8 cellular contexts compared by ENCODE assay signal in genomic region chr17:7014995-7015586, GRCh38. TPM values are rescaled to one million over a fixed set of nuclear protein-coding genes. Genes with fewer than 3 reads are reported as not detected.
DNase-seq lines count a peak whose midpoint lies in the region; ATAC-seq, FAIRE-seq and TF ChIP-seq lines count a peak whose summit lies in the region.

No MANE protein-coding gene starts in this region.

- peak overlapping the region; percentile 3; the same call in 1 of the 2 replicates for H4K8ac ChIP-seq in H1 (ENCODE audit: extremely low read depth, insufficient read depth, low read length)

- CTCF ChIA-PET in activated CD4-positive, alpha-beta memory T cell treated with anti-CD3 and anti-CD28 coated beads for 36 hours (lab: Charles Lee) = interaction anchor here (1.5 to 2.9 kb wide), 3 partner anchors 11 to 162 kb away, joined by 4 to 13 read pairs (median 8); no protein-coding TSS in a partner anchor
- CTCF ChIA-PET in H1 (lab: Charles Lee; ENCODE audit: partially characterized antibody) = interaction anchor here (0.6 to 1.4 kb wide), 3 partner anchors 30 to 219 kb away, joined by 3 to 4 read pairs (median 3); partner anchors contain the start of gene DVL2

- H3K79me2 ChIP-seq in H1 (ENCODE audit: control insufficient read depth in 1 of 2, insufficient read depth in 2 of 2, low read length in 2 of 2) = peaks cover 0 to 33% of the 10 kb centered on the region in 2 experiments; a peak in 2 of 4 replicates

- intact Hi-C loops in activated CD4-positive, alpha-beta memory T cell treated with anti-CD3 and anti-CD28 coated beads for 36 hours (cut with micrococcal nuclease) = loop anchor here (1.0 to 10.0 kb wide), 7 partner anchors 8 to 1430 kb away; partner anchors contain the start of genes BCL6B, C17orf100, MED31 and NLRP1

- peak overlapping the region; percentile 89 to 100 (median 99) for H3K9ac ChIP-seq in BLaER1 treated with 17β-estradiol and CSF1 and Interleukin-3, amounts not matched to agents 10 nM and 100 nM
- peak overlapping the region; percentile 54 to 66 (median 58); a peak in 5 of 7 replicates for H3K9ac ChIP-seq in H1 (replicated peaks in 1 of 4; ENCODE audit: extremely low read depth in 1 of 4, low read depth in 3 of 4, low read length in 3 of 4)

- 15% methylated on average over 17 of the region's 40 CpGs; no CpG with 5 or more reads in 1 of the 2 experiments for WGBS in H1 (ENCODE audit: extremely low coverage in 1 of 2, insufficient coverage in 1 of 2, insufficient read length in 1 of 2, insufficient replicate concordance in 2 of 2, low coverage in 1 of 2, low lambda C conversion rate in 2 of 2, missing lambda C conversion rate in 1 of 2), 2 experiments
- WGBS in thymus = under 1% methylated on average over 40 of the region's 40 CpGs

- H3K4me2 ChIP-seq in BLaER1 treated with 17β-estradiol and CSF1 and Interleukin-3, amounts not matched to agents 10 nM and 100 nM = peak overlapping the region; percentile 91 to 99 (median 95)
- peak overlapping the region; percentile 66 to 85 for H3K4me2 ChIP-seq in H1 (ENCODE audit: insufficient read depth in 1 of 2, low read depth in 2 of 2, low read length in 2 of 2)

- peaks cover 53 to 77% (median 71%) of the 10 kb centered on the region in 10 experiments for H3K4me1 ChIP-seq in BLaER1 treated with 17β-estradiol and CSF1 and Interleukin-3, amounts not matched to agents 10 nM and 100 nM
- peaks cover 0 to 26% (median 11%) of the 10 kb centered on the region in 4 experiments; a peak in 6 of 7 replicates for H3K4me1 ChIP-seq in H1 (replicated peaks in 1 of 4; ENCODE audit: control insufficient read depth in 3 of 4, insufficient read depth in 4 of 4, low read length in 3 of 4)
- peaks cover 35% of the 10 kb centered on the region for H3K4me1 ChIP-seq in thymus (ENCODE audit: control insufficient read depth, insufficient read depth, low read length)

- FAIRE-seq in H1 (lab: Jason Lieb, UNC) = no peak

- no peak for TF ChIP-seq EP300 in H1 (IDR thresholded peaks at IDR 0.05; ENCODE audit: borderline replicate concordance in 1 of 2, low read depth in 2 of 2, low read length in 2 of 2)

- POLR2A ChIA-PET in activated CD4-positive, alpha-beta memory T cell treated with anti-CD3 and anti-CD28 coated beads for 36 hours (lab: Charles Lee) = interaction anchor here (0.6 to 2.0 kb wide), 5 partner anchors 8 to 31 kb away, joined by 3 to 10 read pairs (median 4); partner anchors contain the start of gene SLC16A13
- POLR2A ChIA-PET in H1 (lab: Charles Lee; ENCODE audit: partially characterized antibody) = interaction anchor here (0.9 to 1.4 kb wide), 3 partner anchors 9 to 101 kb away, joined by 3 to 4 read pairs (median 3); partner anchors contain the start of gene SLC16A13

- H3K4me3 Mint-ChIP-seq in activated CD4-positive, alpha-beta memory T cell treated with anti-CD3 and anti-CD28 coated beads for 36 hours = peak overlapping the region; percentile 96
- peak overlapping the region; percentile 91 for H3K4me3 Mint-ChIP-seq in neural crest cell

- H2AFZ ChIP-seq in H1 (ENCODE audit: low read length) = no peak overlapping the region

- no peak for TF ChIP-seq POLR2A in H1 (IDR thresholded peaks at IDR 0.05; ENCODE audit: control extremely low read depth in 1 of 2, low read depth in 2 of 2, low read length in 2 of 2)

- no peaks in the 10 kb centered on the region for H3K27me3 Mint-ChIP-seq in activated CD4-positive, alpha-beta memory T cell treated with anti-CD3 and anti-CD28 coated beads for 36 hours
- H3K27me3 Mint-ChIP-seq in neural crest cell (ENCODE audit: low read depth) = no peaks in the 10 kb centered on the region

- peak overlapping the region; percentile 94 to 100 (median 99) for H3K27ac ChIP-seq in BLaER1 treated with 17β-estradiol and CSF1 and Interleukin-3, amounts not matched to agents 10 nM and 100 nM
- H3K27ac ChIP-seq in H1 (ENCODE audit: low read depth, low read length) = no peak overlapping the region
- H3K27ac ChIP-seq in thymus (ENCODE audit: low read depth) = peak overlapping the region; percentile 89

- H2AK5ac ChIP-seq in H1 (ENCODE audit: low read depth, low read length) = 0 out of 2 replicates have a peak overlapping the region, but pooled peaks have one; percentile 1

- peak overlapping the region; percentile 41 for H2BK120ac ChIP-seq in H1 (replicated peaks; ENCODE audit: low read depth, low read length)

- peak overlapping the region; percentile 99 for H3K27ac Mint-ChIP-seq in activated CD4-positive, alpha-beta memory T cell treated with anti-CD3 and anti-CD28 coated beads for 36 hours
- H3K27ac Mint-ChIP-seq in neural crest cell (ENCODE audit: unreplicated experiment) = peak overlapping the region; percentile 90

- H2BK15ac ChIP-seq in H1 (ENCODE audit: low read length) = no peak overlapping the region

- H3K9me3 ChIP-seq in BLaER1 treated with 17β-estradiol and CSF1 and Interleukin-3, amounts not matched to agents 10 nM and 100 nM (replicated peaks in 1 of 11) = no peaks in the 10 kb centered on the region
- H3K9me3 ChIP-seq in H1 (ENCODE audit: insufficient read depth in 2 of 2, low read depth in 1 of 2, low read length in 1 of 2) (no peaks in the 10 kb centered on the region), thymus (ENCODE audit: control insufficient read depth) (no peaks in the 10 kb centered on the region)

- peaks cover 38% of the 10 kb centered on the region for H3K36me3 Mint-ChIP-seq in activated CD4-positive, alpha-beta memory T cell treated with anti-CD3 and anti-CD28 coated beads for 36 hours
- H3K36me3 Mint-ChIP-seq in neural crest cell (ENCODE audit: low read depth) = no peaks in the 10 kb centered on the region

- H3K79me1 ChIP-seq in H1 (ENCODE audit: low read depth, low read length) = peaks cover 7% of the 10 kb centered on the region; the same call in 1 of the 2 replicates

- no peak overlapping the region for H3K4ac ChIP-seq in H1 (replicated peaks; ENCODE audit: insufficient read length, low read depth, low read length)

- H3K14ac ChIP-seq in H1 (ENCODE audit: insufficient read length) = no peak overlapping the region

- H4K5ac ChIP-seq in H1 (ENCODE audit: insufficient read length, low read depth, low read length) = peak overlapping the region; percentile 73

- no peak overlapping the region for H3K23ac ChIP-seq in H1 (ENCODE audit: insufficient read length)

- H3K4me1 Mint-ChIP-seq in activated CD4-positive, alpha-beta memory T cell treated with anti-CD3 and anti-CD28 coated beads for 36 hours (ENCODE audit: low read depth) = peaks cover 51% of the 10 kb centered on the region
- peaks cover 72% of the 10 kb centered on the region for H3K4me1 Mint-ChIP-seq in neural crest cell

- TF ChIP-seq CTCF in H1 (IDR thresholded peaks at IDR 0.05; ENCODE audit: control extremely low read depth in 1 of 3, insufficient read depth in 1 of 3, low read depth in 1 of 3, low read length in 3 of 3) = 0 out of 4 replicates have a peak, but pooled peaks of 1 of the 3 experiments have one; percentile 0
- peak; percentile 21 for TF ChIP-seq CTCF in neural crest cell (conservative IDR thresholded peaks at IDR 0.05)

- H3K23me2 ChIP-seq in H1 (ENCODE audit: low read depth, low read length) = peaks cover 14% of the 10 kb centered on the region

- peak overlapping the region; percentile 83 for H3K18ac ChIP-seq in H1 (ENCODE audit: extremely low read depth, low read length)

- no peak overlapping the region for H2BK20ac ChIP-seq in H1 (ENCODE audit: low read length)

- peaks cover 0 to 24% (median 9%) of the 10 kb centered on the region in 11 experiments; a peak in 14 of 22 replicates for H3K36me3 ChIP-seq in BLaER1 treated with 17β-estradiol and CSF1 and Interleukin-3, amounts not matched to agents 10 nM and 100 nM
- H3K36me3 ChIP-seq in H1 (ENCODE audit: control insufficient read depth in 2 of 4, insufficient read depth in 4 of 4, low read length in 3 of 4) (peaks cover 0 to 4% (median 2%) of the 10 kb centered on the region in 4 experiments; a peak in 3 of 8 replicates), thymus (ENCODE audit: control insufficient read depth, insufficient read depth) (peaks cover 5% of the 10 kb centered on the region)

- no peak overlapping the region for H4K91ac ChIP-seq in H1 (replicated peaks; ENCODE audit: insufficient read length, low read length)

- DNase-seq in HuH-7 (ENCODE audit: low spot score) = peak; percentile 21
- peak; percentile 90 for DNase-seq in activated CD4-positive, alpha-beta memory T cell treated with anti-CD3 and anti-CD28 coated beads for 36 hours
- no peak for DNase-seq in H1 (ENCODE audit: low read depth in 1 of 2, low spot score in 2 of 2)
- DNase-seq in neural crest cell (ENCODE audit: low read depth, low spot score) = no peak
- no peak for DNase-seq in SW 1271 (lab: John Stamatoyannopoulos, UW)

- H3K9me3 Mint-ChIP-seq in activated CD4-positive, alpha-beta memory T cell treated with anti-CD3 and anti-CD28 coated beads for 36 hours = no peaks in the 10 kb centered on the region
- no peaks in the 10 kb centered on the region for H3K9me3 Mint-ChIP-seq in neural crest cell

- H4K20me1 ChIP-seq in BLaER1 treated with 17β-estradiol and CSF1 and Interleukin-3, amounts not matched to agents 10 nM and 100 nM = peaks cover 0 to 14% (median 5%) of the 10 kb centered on the region in 11 experiments; a peak in 15 of 22 replicates
- H4K20me1 ChIP-seq in H1 (replicated peaks in 1 of 2; ENCODE audit: control insufficient read depth in 1 of 2, insufficient read depth in 2 of 2, low read length in 2 of 2) = no peaks in the 10 kb centered on the region

- H3K27me3 ChIP-seq in BLaER1 treated with 17β-estradiol and CSF1 and Interleukin-3, amounts not matched to agents 10 nM and 100 nM = no peaks in the 10 kb centered on the region
- H3K27me3 ChIP-seq in H1 (replicated peaks in 1 of 4; ENCODE audit: control insufficient read depth in 3 of 4, extremely low read depth in 1 of 4, insufficient read depth in 3 of 4, low read length in 3 of 4) = no peaks in the 10 kb centered on the region
- no peaks in the 10 kb centered on the region for H3K27me3 ChIP-seq in thymus (ENCODE audit: control insufficient read depth, insufficient read depth)

- no peak overlapping the region for H2BK5ac ChIP-seq in H1 (ENCODE audit: low read depth, low read length)

- peak overlapping the region; percentile 78 to 99 (median 92) for H3K4me3 ChIP-seq in BLaER1 treated with 17β-estradiol and CSF1 and Interleukin-3, amounts not matched to agents 10 nM and 100 nM
- H3K4me3 ChIP-seq in H1 (ENCODE audit: extremely low read depth in 1 of 4, insufficient read depth in 2 of 4, low read depth in 3 of 4, low read length in 4 of 4) (peak overlapping the region; percentile 74 to 100 (median 83)), thymus (ENCODE audit: low read length) (peak overlapping the region; percentile 80)

- TF ChIP-seq RAD21 in H1 (IDR thresholded peaks at IDR 0.05 in 1 of 2, conservative IDR thresholded peaks at IDR 0.05 in 1 of 2; ENCODE audit: low read depth in 2 of 2, low read length in 2 of 2) = no peak

- peak; percentile 19 for ATAC-seq in GM19463 (IDR thresholded peaks at IDR 0.05; ENCODE audit: unreplicated experiment)

- H3K56ac ChIP-seq in H1 (replicated peaks; ENCODE audit: insufficient read length, low read depth, low read length) = no peak overlapping the region

- peak overlapping the region; percentile 60; the same call in 1 of the 2 replicates for H2BK12ac ChIP-seq in H1 (ENCODE audit: low read depth, low read length)

RNA-seq across cellular contexts. Expression of gene RNASEK, which starts 2.7 kb away (rescaled TPM):
- 100 to 1,000 TPM; 175 to 180 TPM for total RNA-seq in activated CD4-positive, alpha-beta memory T cell treated with anti-CD3 and anti-CD28 coated beads for 36 hours
- 149 and 159 TPM in 2 replicates for total RNA-seq in H1 (2021; fragmentation: NEBNext Ultra II Directional; extraction: Animal tissue kit (Norgen Biotek cat#: 25700))
- polyA plus RNA-seq in H1 (2011; rRNA removed) (133 and 147 TPM in 2 replicates), thymus (368 TPM)
- 102 TPM for polyA plus RNA-seq in H1 (2011; cell fraction: cytosol; rRNA removed)
- polyA plus RNA-seq in H1 (2011; cell fraction: nucleus; rRNA removed) = 164 TPM
- 283 to 334 TPM (median 310 TPM) in 4 replicates for polyA plus RNA-seq in H1 (2012, experiment 1 of 2)
- 974 TPM for polyA plus RNA-seq in H1 (2012, experiment 2 of 2)
- 394 TPM for polyA plus RNA-seq in H1 (2013, experiment 1 of 2)
- 462 TPM for polyA plus RNA-seq in H1 (2013, experiment 2 of 2)
- 33.1 and 47.8 TPM in 2 replicates for polyA minus RNA-seq in H1 (2011; rRNA and poly(A)+ RNA removed)
- 88.6 TPM for polyA minus RNA-seq in H1 (2011; cell fraction: cytosol; rRNA and poly(A)+ RNA removed)
- polyA minus RNA-seq in H1 (2011; cell fraction: nucleus; rRNA and poly(A)+ RNA removed) = 38.3 TPM
- total RNA-seq in neural crest cell = 143 and 157 TPM in 2 replicates

RNA-seq across cellular contexts. Expression of gene BCL6B, which starts 7.8 kb away (rescaled TPM):
- total RNA-seq in activated CD4-positive, alpha-beta memory T cell treated with anti-CD3 and anti-CD28 coated beads for 36 hours = 1 to 10 TPM in 1 of 2 experiments, under 1 TPM in 1; 0.53 to 1.3 TPM
- total RNA-seq in H1 (2021; fragmentation: NEBNext Ultra II Directional; extraction: Animal tissue kit (Norgen Biotek cat#: 25700)) = 7.4 and 8.7 TPM in 2 replicates
- 6.6 and 7.0 TPM in 2 replicates for polyA plus RNA-seq in H1 (2011; rRNA removed)
- 3.5 TPM for polyA plus RNA-seq in H1 (2011; cell fraction: cytosol; rRNA removed)
- 10.1 TPM for polyA plus RNA-seq in H1 (2011; cell fraction: nucleus; rRNA removed)
- 8.1 to 10.9 TPM (median 8.9 TPM) in 4 replicates for polyA plus RNA-seq in H1 (2012, experiment 1 of 2)
- polyA plus RNA-seq in H1 (2012, experiment 2 of 2) = 8.4 TPM
- polyA plus RNA-seq in H1 (2013, experiment 1 of 2) = 5.3 TPM
- polyA plus RNA-seq in H1 (2013, experiment 2 of 2) = 4.8 TPM
- polyA minus RNA-seq in H1 (2011; rRNA and poly(A)+ RNA removed) = 3.6 and 6.1 TPM in 2 replicates
- 4.3 TPM for polyA minus RNA-seq in H1 (2011; cell fraction: cytosol; rRNA and poly(A)+ RNA removed)
- polyA minus RNA-seq in H1 (2011; cell fraction: nucleus; rRNA and poly(A)+ RNA removed) = 8.0 TPM
- 0.41 and 0.42 TPM in 2 replicates for total RNA-seq in neural crest cell
- polyA plus RNA-seq in thymus = 2.4 TPM

RNA-seq across cellular contexts. Expression of gene ALOX12, which starts 19.2 kb away (rescaled TPM):
- not detected for total RNA-seq in activated CD4-positive, alpha-beta memory T cell treated with anti-CD3 and anti-CD28 coated beads for 36 hours
- total RNA-seq in H1 (2021; fragmentation: NEBNext Ultra II Directional; extraction: Animal tissue kit (Norgen Biotek cat#: 25700)) = 1.4 and 2.0 TPM in 2 replicates
- polyA plus RNA-seq in H1 (2011; rRNA removed) (1.3 and 1.4 TPM in 2 replicates), thymus (0.32 TPM)
- 1.4 TPM for polyA plus RNA-seq in H1 (2011; cell fraction: cytosol; rRNA removed)
- 1.8 TPM for polyA plus RNA-seq in H1 (2011; cell fraction: nucleus; rRNA removed)
- 0.84 to 2.8 TPM (median 1.9 TPM) in 4 replicates for polyA plus RNA-seq in H1 (2012, experiment 1 of 2)
- polyA plus RNA-seq in H1 (2012, experiment 2 of 2) = 1.8 TPM
- polyA plus RNA-seq in H1 (2013, experiment 1 of 2) = 0.30 TPM
- polyA plus RNA-seq in H1 (2013, experiment 2 of 2) = 0.37 TPM
- 0.50 and 0.88 TPM in 2 replicates for polyA minus RNA-seq in H1 (2011; rRNA and poly(A)+ RNA removed)
- 0.81 TPM for polyA minus RNA-seq in H1 (2011; cell fraction: cytosol; rRNA and poly(A)+ RNA removed)
- polyA minus RNA-seq in H1 (2011; cell fraction: nucleus; rRNA and poly(A)+ RNA removed) = 0.30 TPM
- 0.16 TPM in 1 of 2 replicates, not detected in the other for total RNA-seq in neural crest cell

RNA-seq across cellular contexts. Expression of gene SLC16A13, which starts 20.7 kb away (rescaled TPM):
- total RNA-seq in activated CD4-positive, alpha-beta memory T cell treated with anti-CD3 and anti-CD28 coated beads for 36 hours = 10 to 100 TPM; 10.4 to 10.7 TPM
- total RNA-seq in H1 (2021; fragmentation: NEBNext Ultra II Directional; extraction: Animal tissue kit (Norgen Biotek cat#: 25700)) = 4.7 and 5.8 TPM in 2 replicates
- polyA plus RNA-seq in H1 (2011; rRNA removed) = 5.4 and 7.7 TPM in 2 replicates
- 2.0 TPM for polyA plus RNA-seq in H1 (2011; cell fraction: cytosol; rRNA removed)
- 5.5 TPM for polyA plus RNA-seq in H1 (2011; cell fraction: nucleus; rRNA removed)
- polyA plus RNA-seq in H1 (2012, experiment 1 of 2) = 3.7 to 6.5 TPM (median 5.0 TPM) in 4 replicates
- polyA plus RNA-seq in H1 (2012, experiment 2 of 2) = 5.2 TPM
- 6.3 TPM for polyA plus RNA-seq in H1 (2013, experiment 1 of 2)
- 7.1 TPM for polyA plus RNA-seq in H1 (2013, experiment 2 of 2)
- 5.3 and 6.2 TPM in 2 replicates for polyA minus RNA-seq in H1 (2011; rRNA and poly(A)+ RNA removed)
- polyA minus RNA-seq in H1 (2011; cell fraction: cytosol; rRNA and poly(A)+ RNA removed) = 2.1 TPM
- 8.0 TPM for polyA minus RNA-seq in H1 (2011; cell fraction: nucleus; rRNA and poly(A)+ RNA removed)
- total RNA-seq in neural crest cell = 11.1 and 12.2 TPM in 2 replicates
- polyA plus RNA-seq in thymus = 2.5 TPM

RNA-seq across cellular contexts. Expression of gene SLC16A11, which starts 28.8 kb away (rescaled TPM):
- total RNA-seq in activated CD4-positive, alpha-beta memory T cell treated with anti-CD3 and anti-CD28 coated beads for 36 hours = 1 to 10 TPM; 1.4 to 1.5 TPM
- total RNA-seq in H1 (2021; fragmentation: NEBNext Ultra II Directional; extraction: Animal tissue kit (Norgen Biotek cat#: 25700)) = 0.35 and 0.67 TPM in 2 replicates
- 0.39 and 0.85 TPM in 2 replicates for polyA plus RNA-seq in H1 (2011; rRNA removed)
- polyA plus RNA-seq in H1 (2011; cell fraction: cytosol; rRNA removed) = 0.47 TPM
- polyA plus RNA-seq in H1 (2011; cell fraction: nucleus; rRNA removed) = 2.1 TPM
- polyA plus RNA-seq in H1 (2012, experiment 1 of 2) = 0.19 to 0.96 TPM (median 0.62 TPM) in 4 replicates
- polyA plus RNA-seq in H1 (2012, experiment 2 of 2) = 0.34 TPM
- polyA plus RNA-seq in H1 (2013, experiment 1 of 2) = 0.65 TPM
- polyA plus RNA-seq in H1 (2013, experiment 2 of 2) = 0.57 TPM
- 0.10 TPM in 1 of 2 replicates, not detected in the other for polyA minus RNA-seq in H1 (2011; rRNA and poly(A)+ RNA removed)
- polyA minus RNA-seq in H1 (2011; cell fraction: cytosol; rRNA and poly(A)+ RNA removed) = not detected
- 0.90 TPM for polyA minus RNA-seq in H1 (2011; cell fraction: nucleus; rRNA and poly(A)+ RNA removed)
- not detected in 2 replicates for total RNA-seq in neural crest cell
- polyA plus RNA-seq in thymus = 7.4 TPM

Comparison
In these comparisons a context has a peak if more than half of its experiments do, and no peak if none do; other contexts are left out.
1. DNase-seq: peak in HuH-7 (single experiment) and activated CD4-positive, alpha-beta memory T cell treated with anti-CD3 and anti-CD28 coated beads for 36 hours (single experiment); none in H1 (0 of 2), neural crest cell (single experiment) and SW 1271 (0 of 2).
2. Peak in every context shown above with its lines, with median percentiles within 50 percentile points of each other: H3K4me3 ChIP-seq.